In the genomic region with DNA sequence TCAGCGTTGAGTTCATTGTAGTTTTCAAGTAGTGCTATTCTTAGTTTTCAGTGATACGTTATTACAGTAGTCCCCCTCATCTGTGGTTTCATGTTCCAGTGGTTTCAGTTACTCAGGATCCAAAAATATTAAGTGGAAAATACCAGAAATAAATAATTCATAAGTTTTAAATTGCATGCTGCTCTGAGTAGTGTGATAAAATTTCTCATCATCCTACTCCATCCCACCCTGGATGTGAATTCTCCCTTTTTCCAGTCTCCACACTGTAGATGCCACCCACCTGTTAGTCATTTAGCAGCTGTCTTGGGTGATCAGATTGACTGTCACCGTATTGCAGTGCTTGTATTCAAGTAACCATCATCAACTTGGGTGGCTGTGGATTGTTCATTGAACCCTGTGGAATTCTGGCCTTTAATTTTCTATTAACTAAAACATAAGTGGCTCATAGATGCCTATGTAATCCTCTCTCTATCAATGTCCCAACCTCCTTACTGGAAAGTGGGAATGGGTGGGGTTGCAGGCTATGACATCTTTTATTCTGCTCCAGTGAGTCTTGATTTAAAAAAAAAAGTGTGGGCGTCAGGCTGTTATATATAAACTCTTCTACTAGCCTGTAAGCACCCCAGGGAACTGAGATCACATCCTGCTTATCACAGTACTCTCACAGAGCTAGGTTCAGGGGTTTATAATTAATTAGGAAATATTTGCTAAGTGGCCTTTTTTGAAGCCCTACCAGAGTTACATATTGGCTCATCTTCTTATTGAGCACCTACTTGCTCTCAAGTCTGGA, we compare ENCODE assay signal across 13 cellular contexts.
A peak's percentile ranks its signal among the peaks of the same experiment; 100 is the strongest.
DNase-seq lines count a peak whose midpoint lies in the region; ATAC-seq and TF ChIP-seq lines count a peak whose summit lies in the region.
"Had no signal": no experiment of that assay in that cellular context is flagged by ENCODE, and none has a peak within 500 bp of the region (broad histone marks: within the 10 kb centered on the region; RNA-seq: fewer than 3 reads in every experiment).

No MANE protein-coding gene starts in this region.

- WGBS in ovary, 3 donors, result 79 to 89% (median 81%) methylated on average over 4 of the region's 4 CpGs
- WGBS in spleen, 5 donors, result 57 to 71% (median 64%) methylated on average over 4 of the region's 4 CpGs

- no peak for TF ChIP-seq CTCF in GM12865 (IDR thresholded peaks at IDR 0.05; ENCODE audit: insufficient read depth, low read depth, low read length, missing control alignments)
- TF ChIP-seq CTCF in ovary (IDR thresholded peaks at IDR 0.05), result no peak
- no peak for TF ChIP-seq CTCF in spleen (IDR thresholded peaks at IDR 0.05 in 8 of 11, conservative IDR thresholded peaks at IDR 0.05 in 3 of 11)

- no peak for TF ChIP-seq EP300 in ovary (IDR thresholded peaks at IDR 0.05)

- H3K27me3 ChIP-seq in ovary (no peaks in the 10 kb centered on the region), spleen (replicated peaks in 1 of 7) (no peaks in the 10 kb centered on the region)
- H3K27me3 ChIP-seq: Peyer's patch, testis had no signal

- intact Hi-C loops in ovary (cut with DNase I) (no loop called here), spleen (cut with DNase I; ENCODE audit: low total_unique reads) (no loop called here)

- H3K36me3 ChIP-seq in ovary, result no peaks in the 10 kb centered on the region
- no peaks in the 10 kb centered on the region for H3K36me3 ChIP-seq in spleen
- H3K36me3 ChIP-seq: Peyer's patch had no signal

- H3K9me3 ChIP-seq in ovary (no peaks in the 10 kb centered on the region), spleen (peaks cover 0 to 3% (median 0%) of the 10 kb centered on the region in 8 donors)
- H3K9me3 ChIP-seq: Peyer's patch, testis had no signal

- no peak overlapping the region for H3K27ac ChIP-seq in ovary
- H3K27ac ChIP-seq in spleen, result no peak overlapping the region
- H3K27ac ChIP-seq: Peyer's patch, testis had no signal

- peak; percentile 85 for ATAC-seq in GM21619 (IDR thresholded peaks at IDR 0.05; ENCODE audit: unreplicated experiment)
- ATAC-seq in HG03457 (IDR thresholded peaks at IDR 0.05; ENCODE audit: unreplicated experiment), result peak; percentile 91

- DNase-seq in GM12865 (ENCODE audit: low read depth) (peak; percentile 5), iris pigment epithelial cell (ENCODE audit: low read depth) (peak; percentile 15), ovary (no peak), cerebellar cortex (ENCODE audit: low spot score) (no peak), spleen (no peak), C1 segment of cervical spinal cord (lab: John Stamatoyannopoulos, UW) (no peak)
- DNase-seq: hypothalamus, NCI-H2171 treated with DMSO at 0.1 percent for 48 hours, Peyer's patch, retina, testis had no signal

- no peak for TF ChIP-seq POLR2A in ovary (IDR thresholded peaks at IDR 0.05)
- TF ChIP-seq POLR2A in spleen (IDR thresholded peaks at IDR 0.05), result no peak

- H3K4me3 ChIP-seq in GM12865 (ENCODE audit: low read depth, low read length), result no peak overlapping the region
- no peak overlapping the region for H3K4me3 ChIP-seq in ovary
- no peak overlapping the region for H3K4me3 ChIP-seq in spleen
- H3K4me3 ChIP-seq: Peyer's patch, testis had no signal

- H3K4me1 ChIP-seq in ovary (ENCODE audit: insufficient read depth) (no peaks in the 10 kb centered on the region), spleen (no peaks in the 10 kb centered on the region)
- H3K4me1 ChIP-seq: Peyer's patch, testis had no signal

Comparison
In these comparisons a context has a peak if more than half of its experiments do, and no peak if none do; other contexts are left out.
1. DNase-seq: peak in GM12865 (single experiment) and iris pigment epithelial cell (single experiment); none in ovary (0 of 5), cerebellar cortex (single experiment), spleen (single experiment) and C1 segment of cervical spinal cord (0 of 14).